Comparison of ENCODE assay signal across 1 cellular context in genomic region chr7:76357379-76358052, GRCh38.
TF ChIP-seq lines count a peak whose summit lies in the region.

No MANE protein-coding gene starts in this region.

TF ChIP-seq in SK-N-SH treated with all-trans-retinoic acid at 6 μM for 48 hours, 23 proteins besides CTCF, POLR2A, EP300 and RAD21 (continued from another document):
- no peak for TF ChIP-seq TSHZ2 (CRISPR knock-in tag; IDR thresholded peaks at IDR 0.05)
- no peak for TF ChIP-seq ISL1 (CRISPR knock-in tag; IDR thresholded peaks at IDR 0.05)
